8 cellular contexts compared by ENCODE assay signal in genomic region chr5:53560506-53561191, GRCh38. TPM values are rescaled to one million over a fixed set of nuclear protein-coding genes. Genes with fewer than 3 reads are reported as not detected.
A peak's percentile ranks its signal among the peaks of the same experiment; 100 is the strongest.
DNase-seq lines count a peak whose midpoint lies in the region; ATAC-seq and TF ChIP-seq lines count a peak whose summit lies in the region.

Gene NDUFS4 (plus strand): TSS chr5:53560639. CDS start chr5:53560663, 24 bp downstream.

- H3K27ac ChIP-seq in left lung, result peak within 1 kb of the TSS; percentile 78 to 87

- H3K36me3 ChIP-seq in left lung, result no peaks in the 10 kb centered on the region

- peak within 1 kb of the TSS; percentile 78 to 90 for H3K4me3 ChIP-seq in left lung

- intact Hi-C loops in left lung (cut with DNase I), result no loop called here

- H3K4me1 ChIP-seq in left lung, result peaks cover 10 to 21% of the 10 kb centered on the region in 2 donors

- no peaks in the 10 kb centered on the region for H3K9me3 ChIP-seq in left lung

- no peak for TF ChIP-seq CTCF in left lung (IDR thresholded peaks at IDR 0.05)

- DNase-seq in Ammon's horn (ENCODE audit: low spot score), result peak; percentile 94
- peak; percentile 32 for DNase-seq in GM19238 (ENCODE audit: insufficient read length, low spot score)
- DNase-seq in NCI-H524 treated with DMSO at 0.1 percent for 48 hours (lab: John Stamatoyannopoulos, UW), result peak; percentile 24
- DNase-seq in activated CD4-positive, alpha-beta T cell treated with anti-CD3 and anti-CD28 coated beads, Interleukin-2, amount 50 U/mL, for 1 hour, result peak; percentile 71
- DNase-seq in dermis blood vessel endothelial cell, result peak; percentile 96
- peak; percentile 81 to 87 for DNase-seq in left lung
- DNase-seq in stimulated activated CD4-positive, alpha-beta T cell treated with anti-CD3 and anti-CD28 coated beads, Interleukin-2, amount 100 ng/mL, for 48 hours, result peak; percentile 73 to 83

- H3K27me3 ChIP-seq in left lung, result no peaks in the 10 kb centered on the region

- ATAC-seq in HG03442 (IDR thresholded peaks at IDR 0.05; ENCODE audit: unreplicated experiment), result peak; percentile 89
- ATAC-seq in left lung, result peak; percentile 98

RNA-seq across cellular contexts. Expression of gene NDUFS4, which starts in this region (rescaled TPM):
- total RNA-seq in dermis blood vessel endothelial cell (87.8 and 93.9 TPM in 2 replicates), left lung (10 to 100 TPM; 52.3 to 57.4 TPM)

Comparison
In these comparisons a context has a peak if more than half of its experiments do, and no peak if none do; other contexts are left out.
1. Peak in every context shown above with its lines: DNase-seq, ATAC-seq, H3K4me3 ChIP-seq and H3K27ac ChIP-seq.
2. DNase-seq: peak in every context shown above with its lines; median percentile 96 in dermis blood vessel endothelial cell; 94 in Ammon's horn; 84 in left lung; 78 in stimulated activated CD4-positive, alpha-beta T cell treated with anti-CD3 and anti-CD28 coated beads, Interleukin-2, amount 100 ng/mL, for 48 hours; 71 in activated CD4-positive, alpha-beta T cell treated with anti-CD3 and anti-CD28 coated beads, Interleukin-2, amount 50 U/mL, for 1 hour; 32 in GM19238; 24 in NCI-H524 treated with DMSO at 0.1 percent for 48 hours.